Comparison of ENCODE assay signal across 28 cellular contexts in the genomic region with DNA sequence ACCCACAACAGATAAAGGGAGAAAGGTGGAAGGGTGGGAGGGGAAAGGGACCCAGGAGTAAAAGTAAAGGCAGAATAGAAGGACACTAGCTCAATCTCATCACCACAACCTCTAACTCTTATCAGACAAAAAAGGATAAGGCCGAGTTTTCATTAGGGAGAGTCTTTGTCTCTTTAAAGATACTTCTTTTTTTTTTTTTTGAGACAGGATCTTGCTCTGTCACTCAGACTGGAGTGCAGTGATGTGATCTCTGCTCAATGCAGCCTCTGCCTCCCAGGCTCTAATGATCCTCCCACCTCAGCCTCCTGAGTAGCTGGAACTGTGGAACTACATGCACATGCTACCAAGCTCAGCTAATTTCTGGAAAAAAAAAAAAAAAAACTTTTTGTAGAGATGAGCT.
"Had no signal": no experiment of that assay in that cellular context is flagged by ENCODE, and none has a peak within 500 bp of the region (broad histone marks: within the 10 kb centered on the region; RNA-seq: fewer than 3 reads in every experiment).

No MANE protein-coding gene starts in this region.

- H3K4me3 Mint-ChIP-seq: naive thymus-derived CD8-positive, alpha-beta T cell; nephron progenitor cell; neural crest cell; stimulated activated effector memory CD8-positive, alpha-beta T cell treated with anti-CD3 and anti-CD28 coated beads, Interleukin-12 subunit alpha, Interleukin-12 subunit beta, amount 100 ng/mL, for 72 hours; stimulated activated naive CD8-positive, alpha-beta T cell treated with anti-CD3 and anti-CD28 coated beads, Interleukin-15, amount 100 ng/mL, for 72 hours; type B pancreatic cell had no signal

- H3K27me3 Mint-ChIP-seq: naive thymus-derived CD8-positive, alpha-beta T cell; natural killer cell treated with Interleukin-12 subunit alpha and Interleukin-12 subunit beta and Interleukin-15 and Interleukin-18, amount 100 ng/mL, for 72 hours; stimulated activated naive CD8-positive, alpha-beta T cell treated with anti-CD3 and anti-CD28 coated beads, Interleukin-15, amount 100 ng/mL, for 72 hours; type B pancreatic cell had no signal

- H3K36me3 Mint-ChIP-seq: natural killer cell treated with Interleukin-12 subunit alpha and Interleukin-12 subunit beta and Interleukin-15 and Interleukin-18, amount 100 ng/mL, for 72 hours had no signal

- H3K4me1 Mint-ChIP-seq: neural crest cell had no signal

- H3K4me1 ChIP-seq: sigmoid colon, upper lobe of right lung, uterus had no signal

- ATAC-seq: naive thymus-derived CD8-positive, alpha-beta T cell; natural killer cell treated with Interleukin-12 subunit alpha and Interleukin-12 subunit beta and Interleukin-15 and Interleukin-18, amount 100 ng/mL, for 72 hours; pancreas; psoas muscle; right cardiac atrium; right lobe of liver; stimulated activated effector memory CD8-positive, alpha-beta T cell treated with anti-CD3 and anti-CD28 coated beads, Interleukin-12 subunit alpha, Interleukin-12 subunit beta, amount 100 ng/mL, for 72 hours; stimulated activated naive CD8-positive, alpha-beta T cell treated with anti-CD3 and anti-CD28 coated beads, Interleukin-15, amount 100 ng/mL, for 72 hours; stimulated activated naive CD8-positive, alpha-beta T cell treated with anti-CD3 and anti-CD28 coated beads, Interleukin-15, Interleukin-2, amounts not matched to agents 100 U/mL and 50 U/mL, for 24 hours; upper lobe of right lung had no signal

- DNase-seq: naive thymus-derived CD8-positive, alpha-beta T cell; nephron progenitor cell; nucleus accumbens; pancreas; psoas muscle; right cardiac atrium; right lobe of liver; sigmoid colon; small intestine; stimulated activated CD4-positive, alpha-beta T cell treated with anti-CD3 and anti-CD28 coated beads, Interleukin-15, amount 100 ng/mL, for 24 hours; stimulated activated CD4-positive, alpha-beta T cell treated with anti-CD3 and anti-CD28 coated beads, Interleukin-2, amount 100 ng/mL, for 24 hours; stimulated activated CD4-positive, alpha-beta T cell treated with anti-CD3 and anti-CD28 coated beads, Interleukin-2, amount 100 ng/mL, for 48 hours; stimulated activated CD4-positive, alpha-beta T cell treated with anti-CD3 and anti-CD28 coated beads, Interleukin-4, amount 100 ng/mL, for 24 hours; stimulated activated naive CD4-positive, alpha-beta T cell; stimulated activated naive CD8-positive, alpha-beta T cell treated with anti-CD3 and anti-CD28 coated beads, Interleukin-15, amount 100 ng/mL, for 72 hours; stimulated activated naive CD8-positive, alpha-beta T cell treated with anti-CD3 and anti-CD28 coated beads, Interleukin-15, Interleukin-2, amounts not matched to agents 100 U/mL and 50 U/mL, for 24 hours; substantia nigra; testis; tibial artery; transverse colon; upper lobe of right lung; uterus had no signal

- FAIRE-seq: pancreas, small intestine had no signal

- H3K27me3 ChIP-seq: neutrophil, pancreas, right lobe of liver, sigmoid colon, suprapubic skin, testis, tibial artery, transverse colon, upper lobe of right lung, uterus had no signal

- H3K27ac ChIP-seq: neutrophil, pancreas, psoas muscle, right lobe of liver, sigmoid colon, suprapubic skin, testis, tibial artery, transverse colon, upper lobe of right lung, uterus had no signal

- H3K36me3 ChIP-seq: neutrophil, pancreas, right lobe of liver, sigmoid colon, suprapubic skin, tibial artery, transverse colon, upper lobe of right lung, uterus had no signal

- H3K9me3 ChIP-seq: neutrophil, pancreas, psoas muscle, right lobe of liver, sigmoid colon, suprapubic skin, testis, tibial artery, transverse colon, upper lobe of right lung, uterus had no signal

- H3K27ac Mint-ChIP-seq: nephron progenitor cell, type B pancreatic cell had no signal

- H3K4me3 ChIP-seq: pancreas, psoas muscle, right lobe of liver, sigmoid colon, suprapubic skin, testis, tibial artery, transverse colon, upper lobe of right lung, uterus had no signal

- H3K9me3 Mint-ChIP-seq: naive thymus-derived CD8-positive, alpha-beta T cell; natural killer cell treated with Interleukin-12 subunit alpha and Interleukin-12 subunit beta and Interleukin-15 and Interleukin-18, amount 100 ng/mL, for 72 hours; nephron progenitor cell; neural crest cell; stimulated activated effector memory CD8-positive, alpha-beta T cell treated with anti-CD3 and anti-CD28 coated beads, Interleukin-12 subunit alpha, Interleukin-12 subunit beta, amount 100 ng/mL, for 72 hours; stimulated activated naive CD8-positive, alpha-beta T cell treated with anti-CD3 and anti-CD28 coated beads, Interleukin-15, amount 100 ng/mL, for 72 hours; type B pancreatic cell had no signal
